8 cellular contexts compared by ENCODE assay signal in the genomic region with DNA sequence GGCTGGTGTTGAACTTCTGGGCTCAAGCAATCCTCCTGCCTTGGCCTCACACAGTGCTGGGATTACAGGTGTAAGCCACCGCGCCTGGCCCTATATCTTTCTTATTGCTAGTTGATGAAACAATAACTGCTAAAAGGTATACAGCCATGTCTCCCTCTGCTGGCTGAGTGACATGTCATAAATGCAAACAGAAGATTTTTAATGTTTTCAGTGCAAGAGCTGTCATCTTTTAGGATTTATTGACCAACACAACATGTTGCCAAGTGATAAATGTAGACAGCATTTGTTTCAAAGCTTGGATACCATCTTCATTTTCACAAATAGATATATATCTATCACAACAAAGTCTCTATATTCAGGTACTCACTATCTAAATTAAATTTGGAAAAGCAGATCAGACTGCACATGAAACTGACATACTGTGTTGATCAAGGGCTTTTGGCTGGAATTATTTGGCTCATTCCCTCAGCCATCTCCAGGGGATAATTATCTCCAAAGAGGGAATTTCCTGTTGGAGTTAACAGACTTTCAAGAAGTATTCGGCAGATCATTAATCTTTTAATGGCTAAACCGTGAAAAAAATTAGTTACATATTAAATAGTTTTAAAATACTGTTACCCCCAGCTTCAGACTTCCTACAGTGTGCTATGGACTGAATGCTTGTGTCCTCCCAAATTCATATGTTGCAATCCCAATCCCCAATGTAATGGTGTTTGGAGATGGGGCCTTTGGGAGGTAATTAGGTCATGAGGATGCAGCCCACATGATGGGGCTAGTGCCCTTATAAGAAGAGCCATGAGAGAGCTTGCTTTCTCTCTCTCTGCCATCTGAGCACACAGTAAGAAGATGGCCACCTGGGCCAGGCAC. TPM values are rescaled to one million over a fixed set of nuclear protein-coding genes. Genes with fewer than 3 reads are reported as not detected.
DNase-seq lines count a peak whose midpoint lies in the region; ATAC-seq and TF ChIP-seq lines count a peak whose summit lies in the region.

No MANE protein-coding gene starts in this region.

- TF ChIP-seq POLR2A in HCT116 (IDR thresholded peaks at IDR 0.05; ENCODE audit: borderline replicate concordance, extremely low read depth, insufficient read depth, insufficient read length), result no peak

- H3K36me3 Mint-ChIP-seq in Caco-2 (ENCODE audit: insufficient read depth, unreplicated experiment), result no peaks in the 10 kb centered on the region
- no peaks in the 10 kb centered on the region for H3K36me3 Mint-ChIP-seq in activated T-cell treated with anti-CD3 and anti-CD28 coated beads, Interleukin-2, amount 50 U/mL, for 24 hours (ENCODE audit: low read depth)
- H3K36me3 Mint-ChIP-seq in mesothelial cell of epicardium, result no peaks in the 10 kb centered on the region

- intact Hi-C loops in Caco-2 (cut with micrococcal nuclease; ENCODE audit: unreplicated experiment), result loop anchor here (1.0 to 10.0 kb wide), 4 partner anchors 29 to 507 kb away; no protein-coding TSS in a partner anchor
- intact Hi-C loops in HCT116 (cut with micrococcal nuclease), result loop anchor here (2.0 to 5.0 kb wide), 3 partner anchors 277 to 507 kb away; no protein-coding TSS in a partner anchor
- intact Hi-C loops in sciatic nerve (cut with DNase I), result no loop called here

- H3K27me3 Mint-ChIP-seq in Caco-2 (ENCODE audit: insufficient read depth, unreplicated experiment) (no peaks in the 10 kb centered on the region), mesothelial cell of epicardium (ENCODE audit: low read depth) (no peaks in the 10 kb centered on the region)
- no peaks in the 10 kb centered on the region for H3K27me3 Mint-ChIP-seq in activated T-cell treated with anti-CD3 and anti-CD28 coated beads, Interleukin-2, amount 50 U/mL, for 24 hours

- H3K4me3 Mint-ChIP-seq in Caco-2 (ENCODE audit: unreplicated experiment) (no peak overlapping the region), mesothelial cell of epicardium (no peak overlapping the region)
- H3K4me3 Mint-ChIP-seq in activated T-cell treated with anti-CD3 and anti-CD28 coated beads, Interleukin-2, amount 50 U/mL, for 24 hours, result no peak overlapping the region

- POLR2A ChIA-PET in Caco-2 (lab: Charles Lee), result interaction anchor here (0.5 kb wide), 1 partner anchor 1739 kb away, joined by 3 read pairs; a partner anchor contains a TSS
- POLR2A ChIA-PET in HCT116 (lab: Charles Lee), result no interaction called here

- TF ChIP-seq RAD21 in HCT116 (IDR thresholded peaks at IDR 0.05; ENCODE audit: low read depth), result peak; percentile 84

- H3K9ac ChIP-seq in HCT116 (ENCODE audit: low read length), result no peak overlapping the region

- DNase-seq in Caco-2 (peak; percentile 46 to 48), HCT116 (ENCODE audit: low read depth, low spot score) (peak; percentile 34), NCI-H526 treated with DMSO at 0.1 percent for 48 hours (lab: John Stamatoyannopoulos, UW) (peak; percentile 49), fibroblast of villous mesenchyme (ENCODE audit: low read depth) (peak; percentile 47), sciatic nerve (ENCODE audit: low spot score) (no peak), mesothelial cell of epicardium (ENCODE audit: low spot score in 2 of 2, unreplicated experiment in 2 of 2) (no peak)
- peak; percentile 49 for DNase-seq in activated T-cell treated with anti-CD3 and anti-CD28 coated beads, Interleukin-2, amount 50 U/mL, for 24 hours

- TF ChIP-seq CTCF in Caco-2 (IDR thresholded peaks at IDR 0.05; ENCODE audit: insufficient read depth in 1 of 2, low read depth in 1 of 2, low read length in 1 of 2, severe bottlenecking in 1 of 2, unreplicated experiment in 1 of 2) (peak; percentile 39 to 60), HCT116 (IDR thresholded peaks at IDR 0.05 in 2 of 3, conservative IDR thresholded peaks at IDR 0.05 in 1 of 3; ENCODE audit: borderline replicate concordance in 1 of 3, insufficient read depth in 1 of 3, low read depth in 2 of 3, low read length in 2 of 3) (peak; percentile 51 to 76 (median 66)), fibroblast of villous mesenchyme (IDR thresholded peaks at IDR 0.05; ENCODE audit: insufficient read depth, low read depth, low read length) (peak; percentile 52), mesothelial cell of epicardium (IDR thresholded peaks at IDR 0.05; ENCODE audit: unreplicated experiment) (no peak)

- ATAC-seq in HCT116 (peak; percentile 85), sciatic nerve (peak; percentile 45), GM21825 (IDR thresholded peaks at IDR 0.05; ENCODE audit: unreplicated experiment) (no peak)

- BruUV-seq in Caco-2 (replicated peaks; lab: Mats Ljungman, UMichigan) (no TSS peak), HCT116 (replicated peaks; lab: Mats Ljungman, UMichigan) (no TSS peak)

- RAD21 ChIA-PET in HCT116 (lab: Charles Lee; ENCODE audit: low non-redundant PET in 1 of 2, low total read pairs in 2 of 2, uncharacterized antibody in 2 of 2, unreplicated experiment in 2 of 2), result interaction anchor here in 1 of 2 experiments (0.9 kb wide), 1 partner anchor 448 kb away, joined by 3 read pairs; no protein-coding TSS in a partner anchor

- H3K27ac Mint-ChIP-seq in Caco-2 (ENCODE audit: unreplicated experiment), result no peak overlapping the region
- H3K27ac Mint-ChIP-seq in activated T-cell treated with anti-CD3 and anti-CD28 coated beads, Interleukin-2, amount 50 U/mL, for 24 hours, result no peak overlapping the region
- H3K27ac Mint-ChIP-seq in mesothelial cell of epicardium, result no peak overlapping the region

- CTCF ChIA-PET in Caco-2 (lab: Charles Lee) (interaction anchor here (0.6 to 1.3 kb wide), 5 partner anchors 28 to 449 kb away, joined by 3 to 6 read pairs (median 3); a partner anchor contains a TSS), HCT116 (lab: Charles Lee) (interaction anchor here (0.6 to 2.9 kb wide), 11 partner anchors 14 to 449 kb away, joined by 3 to 8 read pairs (median 3); no protein-coding TSS in a partner anchor)

- H3K4me3 ChIP-seq in Caco-2 (ENCODE audit: low read depth, low read length) (no peak overlapping the region), HCT116 (replicated peaks in 1 of 2; ENCODE audit: low read depth in 1 of 2, low read length in 2 of 2) (no peak overlapping the region), fibroblast of villous mesenchyme (ENCODE audit: low read depth, low read length) (no peak overlapping the region)

- H3K27me3 ChIP-seq in Caco-2 (replicated peaks; ENCODE audit: control insufficient read depth, insufficient read depth, low read length) (no peaks in the 10 kb centered on the region), HCT116 (ENCODE audit: insufficient read depth, low read length) (no peaks in the 10 kb centered on the region)

- H3K9me3 ChIP-seq in Caco-2 (no peaks in the 10 kb centered on the region), HCT116 (ENCODE audit: control insufficient read depth in 1 of 2, insufficient read depth in 1 of 2, low read depth in 1 of 2, low read length in 2 of 2) (no peaks in the 10 kb centered on the region)

- no peak overlapping the region for H2AFZ ChIP-seq in HCT116 (ENCODE audit: low read depth, low read length, poor library complexity, severe bottlenecking)

- no peaks in the 10 kb centered on the region for H3K4me1 Mint-ChIP-seq in Caco-2 (ENCODE audit: low read depth, unreplicated experiment)
- peaks cover 39% of the 10 kb centered on the region for H3K4me1 Mint-ChIP-seq in activated T-cell treated with anti-CD3 and anti-CD28 coated beads, Interleukin-2, amount 50 U/mL, for 24 hours (ENCODE audit: low read depth)
- H3K4me1 Mint-ChIP-seq in mesothelial cell of epicardium, result no peaks in the 10 kb centered on the region

- H3K9me3 Mint-ChIP-seq in Caco-2 (ENCODE audit: unreplicated experiment), result no peaks in the 10 kb centered on the region
- no peaks in the 10 kb centered on the region for H3K9me3 Mint-ChIP-seq in activated T-cell treated with anti-CD3 and anti-CD28 coated beads, Interleukin-2, amount 50 U/mL, for 24 hours
- peaks cover 3% of the 10 kb centered on the region for H3K9me3 Mint-ChIP-seq in mesothelial cell of epicardium

- H3K27ac ChIP-seq in HCT116 (ENCODE audit: low read depth, low read length), result no peak overlapping the region

- no peak overlapping the region for H3K4me2 ChIP-seq in HCT116 (ENCODE audit: low read length)

- no peaks in the 10 kb centered on the region for H3K9me2 ChIP-seq in HCT116 (ENCODE audit: insufficient read depth)

- H3K79me2 ChIP-seq in HCT116 (ENCODE audit: insufficient read depth, low read length), result no peaks in the 10 kb centered on the region

- no peaks in the 10 kb centered on the region for H3K36me3 ChIP-seq in Caco-2 (ENCODE audit: control insufficient read depth, insufficient read depth, low read length)
- H3K36me3 ChIP-seq in HCT116 (ENCODE audit: control insufficient read depth in 1 of 2, insufficient read depth in 2 of 2, low read length in 2 of 2), result no peaks in the 10 kb centered on the region

- H3K4me1 ChIP-seq in Caco-2 (no peaks in the 10 kb centered on the region), HCT116 (ENCODE audit: control insufficient read depth in 1 of 2, insufficient read depth in 2 of 2, low read length in 2 of 2) (no peaks in the 10 kb centered on the region)

- H4K20me1 ChIP-seq in HCT116 (ENCODE audit: insufficient read depth), result no peaks in the 10 kb centered on the region

TF ChIP-seq in HCT116, 20 proteins besides CTCF, POLR2A, EP300 and RAD21:
- TF ChIP-seq CBX3 (IDR thresholded peaks at IDR 0.05; ENCODE audit: low read depth) (0 out of 2 replicates have a peak, but pooled peaks have one; percentile 21), EGR1 (IDR thresholded peaks at IDR 0.05; ENCODE audit: low read depth) (no peak)
TF ChIP-seq in HCT116: peak in this region for 1.

RNA-seq across cellular contexts. Expression of a gene that starts 41.3 kb away (rescaled TPM):
- total RNA-seq in Caco-2 (2022) (39.9 and 44.7 TPM in 2 replicates), HCT116 (2021; ENCODE audit: unreplicated experiment) (37.4 TPM), fibroblast of villous mesenchyme (60.9 and 64.7 TPM in 2 replicates), sciatic nerve (72.8 TPM), mesothelial cell of epicardium (43.8 to 51.4 TPM (median 45.3 TPM) in 3 replicates)
- polyA plus RNA-seq in HCT116 (2012), result 14.5 and 20.5 TPM in 2 replicates

Comparison
In these comparisons a context has a peak if more than half of its experiments do, and no peak if none do; other contexts are left out.
1. DNase-seq: peak in Caco-2 (2 of 2), HCT116 (single experiment), NCI-H526 treated with DMSO at 0.1 percent for 48 hours (single experiment), activated T-cell treated with anti-CD3 and anti-CD28 coated beads, Interleukin-2, amount 50 U/mL, for 24 hours (single experiment) and fibroblast of villous mesenchyme (single experiment); none in sciatic nerve (single experiment) and mesothelial cell of epicardium (0 of 2).